14 cellular contexts compared by ENCODE assay signal in genomic region chr5:160029540-160030139, GRCh38.
"Had no signal": no experiment of that assay in that cellular context is flagged by ENCODE, and none has a peak within 500 bp of the region (broad histone marks: within the 10 kb centered on the region; RNA-seq: fewer than 3 reads in every experiment).

No MANE protein-coding gene starts in this region.

- H3K4me3 ChIP-seq: colonic mucosa had no signal

- H3K27ac Mint-ChIP-seq: activated naive CD4-positive, alpha-beta T cell treated with anti-CD3 and anti-CD28 coated beads, Interleukin-2, amount 10 ng/mL, durations not matched to agents 7 days and 5 days; activated T-helper 2 cell treated with anti-CD3 and anti-CD28 coated beads, Interferon-gamma antibody, Interleukin-2, Interleukin-4, amounts not matched to agents 10 μg/mL and 5 μg/mL and 100 μg/mL, durations not matched to agents 14 hours and 24 hours and 36 hours had no signal

- H3K9ac ChIP-seq: parathyroid adenoma had no signal

- ATAC-seq: left cardiac atrium had no signal

- H3K27me3 ChIP-seq: colonic mucosa had no signal

- H3K9me3 Mint-ChIP-seq: activated naive CD4-positive, alpha-beta T cell treated with anti-CD3 and anti-CD28 coated beads, Interleukin-2, amount 10 ng/mL, durations not matched to agents 7 days and 5 days; activated T-helper 2 cell treated with anti-CD3 and anti-CD28 coated beads, Interferon-gamma antibody, Interleukin-2, Interleukin-4, amounts not matched to agents 10 μg/mL and 5 μg/mL and 100 μg/mL, durations not matched to agents 14 hours and 24 hours and 36 hours had no signal

- H3K27ac ChIP-seq: colonic mucosa, parathyroid adenoma had no signal

- DNase-seq: activated CD4-positive, CD25-positive, alpha-beta regulatory T cell treated with anti-CD3 and anti-CD28 coated beads, Interleukin-2, amount 50 U/mL, for 72 hours; activated naive CD4-positive, alpha-beta T cell treated with anti-CD3 and anti-CD28 coated beads, Interleukin-2, amount 10 ng/mL, durations not matched to agents 7 days and 5 days; caudate nucleus; colonic mucosa; effector CD4-positive, alpha-beta T cell; foreskin melanocyte; head of caudate nucleus; left cardiac atrium; stimulated activated CD4-positive, alpha-beta T cell treated with anti-CD3 and anti-CD28 coated beads, Interleukin-12 subunit alpha, Interleukin-12 subunit beta, amount 100 ng/mL, for 4 hours; stimulated activated CD4-positive, alpha-beta T cell treated with anti-CD3 and anti-CD28 coated beads, Interleukin-2, amount 100 ng/mL, for 24 hours; T-helper 1 cell; trophoblast cell had no signal

- H3K9me3 ChIP-seq: colonic mucosa had no signal

- H3K27me3 Mint-ChIP-seq: activated naive CD4-positive, alpha-beta T cell treated with anti-CD3 and anti-CD28 coated beads, Interleukin-2, amount 10 ng/mL, durations not matched to agents 7 days and 5 days had no signal

- H3K36me3 ChIP-seq: colonic mucosa had no signal

- H3K4me3 Mint-ChIP-seq: activated naive CD4-positive, alpha-beta T cell treated with anti-CD3 and anti-CD28 coated beads, Interleukin-2, amount 10 ng/mL, durations not matched to agents 7 days and 5 days had no signal
